1 cellular context compared by ENCODE assay signal in genomic region chr1:36305915-36306209, GRCh38.
TF ChIP-seq lines count a peak whose summit lies in the region.

No MANE protein-coding gene starts in this region.

TF ChIP-seq in SK-N-SH treated with all-trans-retinoic acid at 6 μM for 48 hours, 23 proteins besides CTCF, POLR2A, EP300 and RAD21 (continued from another document):
- TF ChIP-seq, protein P1, sequence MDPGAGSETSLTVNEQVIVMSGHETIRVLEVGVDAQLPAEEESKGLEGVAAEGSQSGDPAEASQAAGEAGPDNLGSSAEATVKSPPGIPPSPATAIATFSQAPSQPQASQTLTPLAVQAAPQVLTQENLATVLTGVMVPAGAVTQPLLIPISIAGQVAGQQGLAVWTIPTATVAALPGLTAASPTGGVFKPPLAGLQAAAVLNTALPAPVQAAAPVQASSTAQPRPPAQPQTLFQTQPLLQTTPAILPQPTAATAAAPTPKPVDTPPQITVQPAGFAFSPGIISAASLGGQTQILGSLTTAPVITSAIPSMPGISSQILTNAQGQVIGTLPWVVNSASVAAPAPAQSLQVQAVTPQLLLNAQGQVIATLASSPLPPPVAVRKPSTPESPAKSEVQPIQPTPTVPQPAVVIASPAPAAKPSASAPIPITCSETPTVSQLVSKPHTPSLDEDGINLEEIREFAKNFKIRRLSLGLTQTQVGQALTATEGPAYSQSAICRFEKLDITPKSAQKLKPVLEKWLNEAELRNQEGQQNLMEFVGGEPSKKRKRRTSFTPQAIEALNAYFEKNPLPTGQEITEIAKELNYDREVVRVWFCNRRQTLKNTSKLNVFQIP (CRISPR knock-in tag; IDR thresholded peaks at IDR 0.05; ENCODE audit: borderline replicate concordance, low read depth): no peak
TF ChIP-seq in SK-N-SH treated with all-trans-retinoic acid at 6 μM for 48 hours: peak in this region for 1.
